ENCODE assay signal across 8 cellular contexts in the genomic region with DNA sequence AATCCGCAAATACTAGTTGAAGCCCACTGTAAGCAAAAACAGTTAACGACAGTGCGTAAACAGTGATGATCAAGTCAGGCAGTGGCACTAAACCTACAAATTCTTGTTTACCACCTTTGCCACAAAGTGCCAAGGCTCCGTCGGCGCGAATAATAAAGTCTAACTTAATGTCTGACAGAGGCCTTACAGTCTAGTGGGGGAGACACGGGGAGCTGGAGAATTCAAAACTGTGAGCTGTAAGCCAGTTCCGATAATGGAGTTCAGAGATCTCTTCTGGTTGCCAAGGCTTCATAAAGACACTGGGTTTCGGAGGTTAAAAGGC. TPM values are rescaled to one million over a fixed set of nuclear protein-coding genes. Genes with fewer than 3 reads are reported as not detected.
DNase-seq lines count a peak whose midpoint lies in the region; ATAC-seq, FAIRE-seq and TF ChIP-seq lines count a peak whose summit lies in the region.

No MANE protein-coding gene starts in this region.

- peaks cover 21% of the 10 kb centered on the region for H3K79me2 ChIP-seq in GM23338 (replicated peaks; ENCODE audit: insufficient read depth)

- H4K20me1 ChIP-seq in GM23338 (replicated peaks; ENCODE audit: insufficient read depth): no peaks in the 10 kb centered on the region

- H3K4me3 Mint-ChIP-seq in GM23338 (peak overlapping the region; percentile 98), WTC11 (peak overlapping the region; percentile 99)

- H3F3A ChIP-seq in GM23338 (replicated peaks; ENCODE audit: low read depth): no peaks in the 10 kb centered on the region; the same call in 1 of the 2 replicates

- H3K27ac Mint-ChIP-seq in GM23338: peak overlapping the region; percentile 58; the same call in 1 of the 2 replicates
- H3K27ac Mint-ChIP-seq in WTC11: peak overlapping the region; percentile 94

- H3K27me3 ChIP-seq in GM23338 (ENCODE audit: insufficient read depth) (no peaks in the 10 kb centered on the region), skeletal muscle satellite cell (ENCODE audit: control insufficient read depth, insufficient read depth, low read length) (no peaks in the 10 kb centered on the region)

- H3K27me3 Mint-ChIP-seq in GM23338 (ENCODE audit: insufficient read depth, low read depth, poor library complexity) (peaks cover 6% of the 10 kb centered on the region), WTC11 (ENCODE audit: low read depth) (peaks cover 3% of the 10 kb centered on the region; the same call in 1 of the 2 replicates)

- peak overlapping the region; percentile 35; the same call in 1 of the 2 replicates for H2AFZ ChIP-seq in GM23338

- ATAC-seq in GM23338 (no peak), WTC11 (no peak), HG02588 (IDR thresholded peaks at IDR 0.05; ENCODE audit: unreplicated experiment) (no peak), HG03135 (IDR thresholded peaks at IDR 0.05; ENCODE audit: unreplicated experiment) (no peak)

- no peak for FAIRE-seq in HTR-8/SVneo (lab: Jason Lieb, UNC)

- H3K4me1 Mint-ChIP-seq in GM23338 (peaks cover 21% of the 10 kb centered on the region), WTC11 (peaks cover 28% of the 10 kb centered on the region)

- H3K9me3 Mint-ChIP-seq in GM23338: no peaks in the 10 kb centered on the region
- no peaks in the 10 kb centered on the region for H3K9me3 Mint-ChIP-seq in WTC11

- H3K4me1 ChIP-seq in GM23338 (ENCODE audit: insufficient read depth) (peaks cover 10% of the 10 kb centered on the region), skeletal muscle satellite cell (ENCODE audit: control insufficient read depth, insufficient read depth, low read length) (peaks cover 26% of the 10 kb centered on the region)

- no peak for TF ChIP-seq CTCF in GM23338 (conservative IDR thresholded peaks at IDR 0.05; ENCODE audit: low read depth in 2 of 2)
- TF ChIP-seq CTCF in WTC11 (IDR thresholded peaks at IDR 0.05): no peak
- no peak for TF ChIP-seq CTCF in fibroblast of the aortic adventitia (IDR thresholded peaks at IDR 0.05; ENCODE audit: insufficient read depth, low read length)

- H3K27ac ChIP-seq in GM23338 (ENCODE audit: low read depth): no peak overlapping the region

- POLR2A ChIA-PET in WTC11 (lab: Charles Lee): interaction anchor here (0.7 kb wide), 1 partner anchor 192 kb away, joined by 3 read pairs; no protein-coding TSS in a partner anchor

- H3K4me2 ChIP-seq in GM23338 (peak overlapping the region; percentile 62), skeletal muscle satellite cell (ENCODE audit: low read length) (peak overlapping the region; percentile 83)

- no peak for DNase-seq in GM23338 (ENCODE audit: low spot score)
- DNase-seq in WTC11 (ENCODE audit: low spot score): no peak
- no peak for DNase-seq in fibroblast of the aortic adventitia (ENCODE audit: low read depth)
- no peak for DNase-seq in HTR-8/SVneo (ENCODE audit: insufficient read length, low spot score)
- DNase-seq in OCI-M1 (lab: John Stamatoyannopoulos, UW): no peak

- H3K36me3 Mint-ChIP-seq in GM23338 (ENCODE audit: low read depth) (peaks cover 3% of the 10 kb centered on the region), WTC11 (no peaks in the 10 kb centered on the region)

- H3K36me3 ChIP-seq in GM23338 (ENCODE audit: insufficient read depth): no peaks in the 10 kb centered on the region
- H3K36me3 ChIP-seq in skeletal muscle satellite cell (ENCODE audit: insufficient read depth, low read length): no peaks in the 10 kb centered on the region

- H3K4me3 ChIP-seq in GM23338 (peak overlapping the region; percentile 92; the same call in 1 of the 2 replicates), fibroblast of the aortic adventitia (ENCODE audit: low read depth, low read length) (peak overlapping the region; percentile 84), skeletal muscle satellite cell (ENCODE audit: low read length) (peak overlapping the region; percentile 93)

- CTCF ChIA-PET in WTC11 (lab: Charles Lee): interaction anchor here (1.0 kb wide), 1 partner anchor 37 kb away, joined by 3 read pairs; no protein-coding TSS in a partner anchor

- H3K9me2 ChIP-seq in GM23338 (ENCODE audit: insufficient read depth): no peaks in the 10 kb centered on the region; the same call in 1 of the 2 replicates

- no peak overlapping the region for H3K9ac ChIP-seq in skeletal muscle satellite cell (ENCODE audit: low read depth, low read length)

- no peaks in the 10 kb centered on the region for H3K9me3 ChIP-seq in skeletal muscle satellite cell (replicated peaks; ENCODE audit: low read length)

TF ChIP-seq in GM23338, 12 proteins besides CTCF, POLR2A, EP300 and RAD21:
- TF ChIP-seq ZNF114 (CRISPR knock-in tag; IDR thresholded peaks at IDR 0.05): no peak
- no peak for TF ChIP-seq EZH2 (IDR thresholded peaks at IDR 0.05; ENCODE audit: low read depth, unreplicated experiment)
- no peak for TF ChIP-seq CREB1 (CRISPR knock-in tag; IDR thresholded peaks at IDR 0.05; ENCODE audit: low read depth)
- TF ChIP-seq EZH2phosphoT487 (IDR thresholded peaks at IDR 0.05; ENCODE audit: unreplicated experiment): no peak

TF ChIP-seq in WTC11, 78 proteins besides CTCF, POLR2A, EP300 and RAD21:
- TF ChIP-seq STAT6 (CRISPR knock-in tag; conservative IDR thresholded peaks at IDR 0.05; ENCODE audit: low read depth): no peak
- TF ChIP-seq, protein P1, sequence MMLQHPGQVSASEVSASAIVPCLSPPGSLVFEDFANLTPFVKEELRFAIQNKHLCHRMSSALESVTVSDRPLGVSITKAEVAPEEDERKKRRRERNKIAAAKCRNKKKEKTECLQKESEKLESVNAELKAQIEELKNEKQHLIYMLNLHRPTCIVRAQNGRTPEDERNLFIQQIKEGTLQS (CRISPR knock-in tag; conservative IDR thresholded peaks at IDR 0.05): no peak
- no peak for TF ChIP-seq IRF2 (CRISPR knock-in tag; IDR thresholded peaks at IDR 0.05; ENCODE audit: borderline replicate concordance, low read depth)
- TF ChIP-seq SMAD4 (CRISPR knock-in tag; IDR thresholded peaks at IDR 0.05): no peak
- TF ChIP-seq EMX1 (CRISPR knock-in tag; IDR thresholded peaks at IDR 0.05): no peak
- TF ChIP-seq, protein P2, sequence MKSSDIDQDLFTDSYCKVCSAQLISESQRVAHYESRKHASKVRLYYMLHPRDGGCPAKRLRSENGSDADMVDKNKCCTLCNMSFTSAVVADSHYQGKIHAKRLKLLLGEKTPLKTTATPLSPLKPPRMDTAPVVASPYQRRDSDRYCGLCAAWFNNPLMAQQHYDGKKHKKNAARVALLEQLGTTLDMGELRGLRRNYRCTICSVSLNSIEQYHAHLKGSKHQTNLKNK (CRISPR knock-in tag; IDR thresholded peaks at IDR 0.05): no peak
- no peak for TF ChIP-seq CREM (CRISPR knock-in tag; IDR thresholded peaks at IDR 0.05)
- no peak for TF ChIP-seq ATF1 (CRISPR knock-in tag; IDR thresholded peaks at IDR 0.05)
- no peak for TF ChIP-seq TP53 (CRISPR knock-in tag; IDR thresholded peaks at IDR 0.05)
- no peak for TF ChIP-seq MYBL2 (CRISPR knock-in tag; IDR thresholded peaks at IDR 0.05)
- TF ChIP-seq GTF2I (CRISPR knock-in tag; conservative IDR thresholded peaks at IDR 0.05): no peak

RNA-seq across cellular contexts. Expression of gene EXOC6B, which starts 0.3 kb away (rescaled TPM):
- total RNA-seq in GM23338 (2014; rRNA removed; shearing (Covaris generic)): 43.5 and 45.9 TPM in 2 replicates
- 6.7 and 7.2 TPM in 2 replicates for polyA plus RNA-seq in GM23338 (2016; fragmentation: Nextera tagmentation; extraction: Ambion mirVana)
- total RNA-seq in WTC11 (2021) (33.7 to 38.1 TPM (median 37.7 TPM) in 3 replicates), fibroblast of the aortic adventitia (ENCODE audit: low replicate concordance) (28.4 and 30.2 TPM in 2 replicates)
- total RNA-seq in skeletal muscle satellite cell (2012; rRNA removed): 13.1 and 13.4 TPM in 2 replicates
